In the genomic region with DNA sequence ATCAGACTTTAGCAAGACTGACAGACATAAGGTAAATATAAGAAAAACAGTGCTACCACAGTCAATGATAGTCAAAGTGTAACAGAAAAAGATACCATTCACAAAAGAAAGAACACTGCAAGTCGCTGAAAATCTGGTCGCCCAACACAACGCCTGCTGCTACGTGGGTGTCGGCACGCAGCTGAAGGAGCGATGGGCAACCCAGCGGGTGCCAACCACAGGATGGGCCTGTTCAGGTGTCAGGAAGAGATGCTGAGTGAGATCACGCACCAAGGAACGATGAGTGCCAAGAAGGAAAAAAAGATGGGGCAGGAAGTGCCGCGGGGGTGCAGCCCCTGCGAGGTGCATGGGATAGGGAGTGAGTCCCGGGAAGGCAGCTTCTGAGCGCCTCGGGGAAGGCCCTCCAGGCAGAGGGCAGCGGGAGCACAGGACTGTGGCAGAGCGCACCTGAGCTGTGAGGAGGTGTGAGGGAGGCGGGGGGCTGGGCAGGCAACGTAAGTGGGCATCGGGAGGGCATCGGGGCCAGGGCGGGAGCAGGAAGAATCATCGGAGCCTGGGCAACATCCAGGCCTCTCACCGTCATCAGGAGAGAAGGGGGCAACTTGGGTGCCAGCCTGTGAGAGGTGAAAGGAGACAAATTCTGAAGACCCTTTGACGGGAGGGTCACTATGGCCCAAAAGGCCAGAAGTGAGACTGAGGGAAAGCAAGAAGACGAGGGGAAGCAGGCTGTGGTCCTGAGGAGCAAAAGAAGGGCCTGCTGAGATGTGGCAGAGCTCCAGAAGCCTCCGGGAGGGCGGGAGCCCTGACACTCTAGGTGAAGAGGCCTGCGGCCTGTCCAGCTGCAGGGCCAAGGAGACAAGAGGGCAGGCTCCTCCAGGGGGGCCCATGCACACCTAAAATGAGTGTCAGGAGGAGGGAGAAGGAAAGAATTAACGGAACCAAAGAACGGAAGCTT, we compare ENCODE assay signal across 14 cellular contexts. TPM values are rescaled to one million over a fixed set of nuclear protein-coding genes. Genes with fewer than 3 reads are reported as not detected.
DNase-seq lines count a peak whose midpoint lies in the region; FAIRE-seq and TF ChIP-seq lines count a peak whose summit lies in the region.
"Had no signal": no experiment of that assay in that cellular context is flagged by ENCODE, and none has a peak within 500 bp of the region (broad histone marks: within the 10 kb centered on the region; RNA-seq: fewer than 3 reads in every experiment).

No MANE protein-coding gene starts in this region.

- CTCF ChIA-PET in CD4-positive, alpha-beta memory T cell (lab: Charles Lee; ENCODE audit: partially characterized antibody) = no interaction called here

- peaks cover 11 to 27% (median 17%) of the 10 kb centered on the region in 4 donors for H3K4me1 Mint-ChIP-seq in CD4-positive, alpha-beta memory T cell
- no peaks in the 10 kb centered on the region for H3K4me1 Mint-ChIP-seq in glutamatergic neuron (ENCODE audit: low read depth, unreplicated experiment)

- no peaks in the 10 kb centered on the region for H3K9me3 Mint-ChIP-seq in CD4-positive, alpha-beta memory T cell
- H3K9me3 Mint-ChIP-seq in glutamatergic neuron (ENCODE audit: unreplicated experiment) = peaks cover 3% of the 10 kb centered on the region

- H3K27ac Mint-ChIP-seq in CD4-positive, alpha-beta memory T cell = peak overlapping the region in 5 of 7 donors; percentile 32 to 80 (median 47)
- H3K27ac Mint-ChIP-seq in glutamatergic neuron (ENCODE audit: unreplicated experiment) = peak overlapping the region; percentile 23

- H3K4me1 ChIP-seq in CD4-positive, alpha-beta memory T cell (ENCODE audit: insufficient read depth, low read length) = peaks cover 7% of the 10 kb centered on the region
- no peaks in the 10 kb centered on the region for H3K4me1 ChIP-seq in osteoblast (ENCODE audit: insufficient read depth, low read length)

- no peaks in the 10 kb centered on the region for H3K79me2 ChIP-seq in osteoblast (ENCODE audit: insufficient read depth, low read length)

- H2AFZ ChIP-seq in osteoblast (ENCODE audit: low read length) = no peak overlapping the region

- H3K36me3 ChIP-seq in CD4-positive, alpha-beta memory T cell (ENCODE audit: insufficient read depth, low read length) = peaks cover 10% of the 10 kb centered on the region
- H3K36me3 ChIP-seq in H7 (replicated peaks; ENCODE audit: control insufficient read depth, insufficient read depth, low read length) (peaks cover 2% of the 10 kb centered on the region), osteoblast (ENCODE audit: insufficient read depth, low read length) (no peaks in the 10 kb centered on the region)

- H3K4me3 Mint-ChIP-seq in CD4-positive, alpha-beta memory T cell = no peak overlapping the region
- no peak overlapping the region for H3K4me3 Mint-ChIP-seq in glutamatergic neuron (ENCODE audit: unreplicated experiment)

- no peaks in the 10 kb centered on the region for H4K20me1 ChIP-seq in osteoblast (ENCODE audit: insufficient read depth, low read length)

- H3K36me3 Mint-ChIP-seq in CD4-positive, alpha-beta memory T cell = peaks cover 46 to 65% of the 10 kb centered on the region in 2 donors
- H3K36me3 Mint-ChIP-seq in glutamatergic neuron (ENCODE audit: unreplicated experiment) = peaks cover 5% of the 10 kb centered on the region

- H3K27ac ChIP-seq in CD4-positive, alpha-beta memory T cell (ENCODE audit: low read depth, low read length) = no peak overlapping the region
- H3K27ac ChIP-seq in osteoblast (ENCODE audit: low read depth, low read length) = no peak overlapping the region
- H3K27ac ChIP-seq: KMS-11 had no signal

- H3K4me2 ChIP-seq in osteoblast (ENCODE audit: insufficient read depth, low read length) = no peak overlapping the region
- H3K4me2 ChIP-seq: KMS-11 had no signal

- intact Hi-C loops in CD4-positive, alpha-beta memory T cell (cut with micrococcal nuclease) = no loop called here

- no peaks in the 10 kb centered on the region for H3K27me3 Mint-ChIP-seq in CD4-positive, alpha-beta memory T cell
- peaks cover 4% of the 10 kb centered on the region for H3K27me3 Mint-ChIP-seq in glutamatergic neuron (ENCODE audit: unreplicated experiment)

- no peak for FAIRE-seq in GM19239 (lab: Jason Lieb, UNC)
- FAIRE-seq: H54 had no signal

- H3K4me3 ChIP-seq in CD4-positive, alpha-beta memory T cell (ENCODE audit: low read length in 2 of 2) = no peak overlapping the region
- H3K4me3 ChIP-seq in H7 (ENCODE audit: insufficient read depth, low read depth, low read length) (no peak overlapping the region), osteoblast (ENCODE audit: insufficient read depth, low read length) (no peak overlapping the region)

- H3K27me3 ChIP-seq in CD4-positive, alpha-beta memory T cell (ENCODE audit: insufficient read depth, low read length) = no peaks in the 10 kb centered on the region
- H3K27me3 ChIP-seq in H7 (ENCODE audit: control insufficient read depth, insufficient read depth, low read length) (no peaks in the 10 kb centered on the region), osteoblast (ENCODE audit: insufficient read depth, low read length) (no peaks in the 10 kb centered on the region)

- POLR2A ChIA-PET in CD4-positive, alpha-beta memory T cell (lab: Charles Lee; ENCODE audit: partially characterized antibody) = no interaction called here

- no peak for DNase-seq in CD4-positive, alpha-beta memory T cell
- DNase-seq in H7 = peak; percentile 38
- no peak for DNase-seq in glutamatergic neuron
- DNase-seq in osteoblast (ENCODE audit: insufficient read length, low spot score, missing footprints) = peak; percentile 44
- DNase-seq in GM19239 (ENCODE audit: insufficient read length, low spot score) = no peak
- no peak for DNase-seq in SHP77 treated with DMSO at 0.1 percent for 48 hours (lab: John Stamatoyannopoulos, UW)
- DNase-seq in NCI-H510A (lab: John Stamatoyannopoulos, UW) = no peak
- DNase-seq: DMS 273 treated with DMSO at 0.1 percent for 48 hours, NCI-H1092, NCI-H2107, NCI-H446 treated with DMSO at 0.1 percent for 48 hours, NCI-H774 had no signal

- H3K9me3 ChIP-seq in CD4-positive, alpha-beta memory T cell (ENCODE audit: control insufficient read depth in 1 of 2, low read length in 2 of 2) = no peaks in the 10 kb centered on the region
- H3K9me3 ChIP-seq in osteoblast (ENCODE audit: low read depth, low read length) = no peaks in the 10 kb centered on the region

- TF ChIP-seq CTCF in glutamatergic neuron (IDR thresholded peaks at IDR 0.05; ENCODE audit: partially characterized antibody, unreplicated experiment) (no peak), osteoblast (IDR thresholded peaks at IDR 0.05; ENCODE audit: extremely low read depth, low read depth, low read length) (no peak)

RNA-seq across cellular contexts. Expression of gene MTERF4, which starts 14.8 kb away (rescaled TPM):
- total RNA-seq in CD4-positive, alpha-beta memory T cell = 100 to 1,000 TPM; 204 to 227 TPM
- 10 to 100 TPM; 44.6 to 56.6 TPM for polyA plus RNA-seq in CD4-positive, alpha-beta memory T cell
- 30.3 and 32.4 TPM in 2 replicates for total RNA-seq in H7 (2014; rRNA removed; shearing (Covaris generic))
- total RNA-seq in glutamatergic neuron (ENCODE audit: unreplicated experiment) (63.5 TPM), osteoblast (20.3 and 30.0 TPM in 2 replicates)

RNA-seq across cellular contexts. Expression of gene PASK, which starts 32.4 kb away (rescaled TPM):
- 100 to 1,000 TPM; 290 to 309 TPM for total RNA-seq in CD4-positive, alpha-beta memory T cell
- 10 to 100 TPM; 38.2 to 50.0 TPM for polyA plus RNA-seq in CD4-positive, alpha-beta memory T cell
- 20.4 and 20.6 TPM in 2 replicates for total RNA-seq in H7 (2014; rRNA removed; shearing (Covaris generic))
- total RNA-seq in glutamatergic neuron (ENCODE audit: unreplicated experiment) (24.4 TPM), osteoblast (5.0 and 5.8 TPM in 2 replicates)

RNA-seq across cellular contexts. Expression of gene PPP1R7, which starts 33.4 kb away (rescaled TPM):
- total RNA-seq in CD4-positive, alpha-beta memory T cell = 10 to 100 TPM; 61.3 to 68.9 TPM
- polyA plus RNA-seq in CD4-positive, alpha-beta memory T cell = 100 to 1,000 TPM; 114 to 119 TPM
- 32.1 and 36.9 TPM in 2 replicates for total RNA-seq in H7 (2014; rRNA removed; shearing (Covaris generic))
- total RNA-seq in glutamatergic neuron (ENCODE audit: unreplicated experiment) = 53.9 TPM
- 46.7 and 73.7 TPM in 2 replicates for total RNA-seq in osteoblast

Comparison
In these comparisons a context has a peak if more than half of its experiments do, and no peak if none do; other contexts are left out.
1. DNase-seq: peak in H7 (single experiment) and osteoblast (single experiment); none in CD4-positive, alpha-beta memory T cell (0 of 5), glutamatergic neuron (single experiment), GM19239 (single experiment), SHP77 treated with DMSO at 0.1 percent for 48 hours (single experiment) and NCI-H510A (single experiment).
2. RNA of gene PASK, which starts 32.4 kb away (total RNA-seq): 290 to 309 TPM in CD4-positive, alpha-beta memory T cell; 24.4 TPM in glutamatergic neuron (single experiment), 20.4 to 20.6 TPM in H7 and 5.0 to 5.8 TPM in osteoblast; every median in the first group is over 10 times any median in the second.